Comparison of ENCODE assay signal across 9 cellular contexts in genomic region chr1:205933672-205934618, GRCh38.
DNase-seq lines count a peak whose midpoint lies in the region; TF ChIP-seq lines count a peak whose summit lies in the region.
"Had no signal": no experiment of that assay in that cellular context is flagged by ENCODE, and none has a peak within 500 bp of the region (broad histone marks: within the 10 kb centered on the region; RNA-seq: fewer than 3 reads in every experiment).

No MANE protein-coding gene starts in this region.

- TF ChIP-seq CTCF in choroid plexus epithelial cell (conservative IDR thresholded peaks at IDR 0.05; ENCODE audit: low read depth, low read length): no peak
- no peak for TF ChIP-seq CTCF in tibial artery (IDR thresholded peaks at IDR 0.05)

- H4K20me1 ChIP-seq in BLaER1 treated with 17β-estradiol and CSF1 and Interleukin-3, amounts not matched to agents 10 nM and 100 nM: no peaks in the 10 kb centered on the region

- no peak overlapping the region; a peak in 1 of 20 replicates for H3K4me3 ChIP-seq in BLaER1 treated with 17β-estradiol and CSF1 and Interleukin-3, amounts not matched to agents 10 nM and 100 nM
- H3K4me3 ChIP-seq in choroid plexus epithelial cell (ENCODE audit: low read depth, low read length): no peak overlapping the region
- H3K4me3 ChIP-seq in tibial artery: no peak overlapping the region

- no peaks in the 10 kb centered on the region for H3K9me3 ChIP-seq in BLaER1 treated with 17β-estradiol and CSF1 and Interleukin-3, amounts not matched to agents 10 nM and 100 nM (replicated peaks in 1 of 11)
- no peaks in the 10 kb centered on the region for H3K9me3 ChIP-seq in tibial artery

- no peaks in the 10 kb centered on the region for H3K36me3 ChIP-seq in BLaER1 treated with 17β-estradiol and CSF1 and Interleukin-3, amounts not matched to agents 10 nM and 100 nM
- no peaks in the 10 kb centered on the region for H3K36me3 ChIP-seq in tibial artery

- intact Hi-C loops in tibial artery (cut with DNase I; ENCODE audit: low total_unique reads): no loop called here

- H3K27ac ChIP-seq in BLaER1 treated with 17β-estradiol and CSF1 and Interleukin-3, amounts not matched to agents 10 nM and 100 nM: peak overlapping the region in 6 of 11 experiments; percentile 8 to 69 (median 55); a peak in 9 of 22 replicates
- no peak overlapping the region for H3K27ac ChIP-seq in tibial artery

- no peaks in the 10 kb centered on the region for H3K27me3 ChIP-seq in BLaER1 treated with 17β-estradiol and CSF1 and Interleukin-3, amounts not matched to agents 10 nM and 100 nM
- peaks cover 0 to 5% of the 10 kb centered on the region in 2 donors for H3K27me3 ChIP-seq in tibial artery

- DNase-seq in Kasumi-1 (lab: John Stamatoyannopoulos, UW): peak; percentile 72 to 78
- peak; percentile 47 for DNase-seq in choroid plexus epithelial cell (ENCODE audit: low read depth)
- peak; percentile 83 for DNase-seq in medulla oblongata (ENCODE audit: extremely low spot score)
- DNase-seq in stimulated activated CD4-positive, alpha-beta T cell treated with anti-CD3 and anti-CD28 coated beads, Interleukin-4, amount 100 ng/mL, for 4 hours: no peak
- no peak for DNase-seq in tibial artery
- no peak for DNase-seq in activated CD8-positive, alpha-beta memory T cell treated with anti-CD3 and anti-CD28 coated beads, Interleukin-2, amount 50 U/mL, for 48 hours
- no peak for DNase-seq in NCI-H187 (lab: John Stamatoyannopoulos, UW)
- DNase-seq: NCI-H748 treated with DMSO at 0.1 percent for 48 hours had no signal

- H3K4me2 ChIP-seq in BLaER1 treated with 17β-estradiol and CSF1 and Interleukin-3, amounts not matched to agents 10 nM and 100 nM: peak overlapping the region in 8 of 11 experiments; percentile 3 to 80 (median 67); a peak in 14 of 22 replicates

- peak overlapping the region in 3 of 11 experiments; percentile 7 to 25 (median 12); a peak in 2 of 22 replicates for H3K9ac ChIP-seq in BLaER1 treated with 17β-estradiol and CSF1 and Interleukin-3, amounts not matched to agents 10 nM and 100 nM

- H3K4me1 ChIP-seq in BLaER1 treated with 17β-estradiol and CSF1 and Interleukin-3, amounts not matched to agents 10 nM and 100 nM: peaks cover 2 to 68% (median 33%) of the 10 kb centered on the region in 10 experiments
- H3K4me1 ChIP-seq in tibial artery: peaks cover 0 to 13% (median 6%) of the 10 kb centered on the region in 4 donors

Comparison
In these comparisons a context has a peak if more than half of its experiments do, and no peak if none do; other contexts are left out.
1. H3K27ac ChIP-seq: peak in BLaER1 treated with 17β-estradiol and CSF1 and Interleukin-3, amounts not matched to agents 10 nM and 100 nM (6 of 11); none in tibial artery (0 of 2).
2. DNase-seq: peak in Kasumi-1 (2 of 2), choroid plexus epithelial cell (single experiment) and medulla oblongata (single experiment); none in stimulated activated CD4-positive, alpha-beta T cell treated with anti-CD3 and anti-CD28 coated beads, Interleukin-4, amount 100 ng/mL, for 4 hours (0 of 2), tibial artery (0 of 2), activated CD8-positive, alpha-beta memory T cell treated with anti-CD3 and anti-CD28 coated beads, Interleukin-2, amount 50 U/mL, for 48 hours (single experiment) and NCI-H187 (0 of 2).